In the genomic region with DNA sequence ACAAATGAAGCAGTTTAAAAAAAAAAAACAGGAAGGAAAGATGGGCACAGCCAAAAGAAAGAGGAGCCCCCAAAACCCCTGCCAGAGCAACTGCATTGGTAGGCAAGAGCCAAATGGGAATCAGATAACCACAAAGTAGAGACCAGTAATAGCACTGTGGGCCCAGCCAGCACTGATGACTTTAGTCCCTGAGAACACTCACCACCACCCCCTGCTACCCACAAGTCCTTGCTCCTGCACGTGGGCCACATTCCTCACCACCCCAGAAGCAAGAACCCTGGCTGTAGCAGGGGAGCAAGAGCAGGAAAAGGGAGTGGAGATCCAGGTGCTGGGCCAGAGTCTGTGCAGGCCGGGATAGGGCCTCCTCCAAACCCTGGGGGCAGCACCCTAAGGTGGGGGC, we compare ENCODE assay signal across 26 cellular contexts.
"Had no signal": no experiment of that assay in that cellular context is flagged by ENCODE, and none has a peak within 500 bp of the region (broad histone marks: within the 10 kb centered on the region; RNA-seq: fewer than 3 reads in every experiment).

No MANE protein-coding gene starts in this region.

- DNase-seq: hypothalamus; immature natural killer cell; kidney; left colon; left lung; lower lobe of right lung; mammary epithelial cell; mesenchymal stem cell; naive B cell; natural killer cell; nephron progenitor cell; ovary; right cardiac atrium; small intestine; spleen; stimulated activated CD4-positive, alpha-beta T cell treated with anti-CD3 and anti-CD28 coated beads, Interleukin-4, amount 100 ng/mL, for 24 hours; stimulated activated naive CD4-positive, alpha-beta T cell treated with Interleukin-2 at 50 U/mL for 16 hours; stimulated activated naive CD8-positive, alpha-beta T cell treated with anti-CD3 and anti-CD28 coated beads, Interleukin-15, amount 100 ng/mL, for 72 hours; substantia nigra; uterus had no signal

- H3K4me2 ChIP-seq: neural progenitor cell had no signal

- H3K9me3 ChIP-seq: left lung, lower lobe of right lung, ovary, spleen, tibial nerve, uterus had no signal

- ATAC-seq: left colon; left lung; natural killer cell; right cardiac atrium; sciatic nerve; stimulated activated memory B cell treated with anti-CD40 and anti-IgM and Interleukin-4, amounts not matched to agents 10 μg/mL and 1 μg/mL and 100 μg/mL, for 72 hours; stimulated activated naive CD8-positive, alpha-beta T cell treated with anti-CD3 and anti-CD28 coated beads, Interleukin-15, amount 100 ng/mL, for 72 hours had no signal

- H3K9ac ChIP-seq: neural progenitor cell had no signal

- H3K4me1 Mint-ChIP-seq: immature natural killer cell; natural killer cell; nephron progenitor cell; stimulated activated memory B cell treated with anti-CD40 and anti-IgM and Interleukin-4, amounts not matched to agents 10 μg/mL and 1 μg/mL and 100 μg/mL, for 72 hours; stimulated activated naive CD8-positive, alpha-beta T cell treated with anti-CD3 and anti-CD28 coated beads, Interleukin-15, amount 100 ng/mL, for 72 hours had no signal

- H3K36me3 ChIP-seq: left lung, lower lobe of right lung, neural progenitor cell, ovary, spleen, tibial nerve, uterus had no signal

- H3K9me3 Mint-ChIP-seq: immature natural killer cell; natural killer cell; nephron progenitor cell; neural progenitor cell; stimulated activated memory B cell treated with anti-CD40 and anti-IgM and Interleukin-4, amounts not matched to agents 10 μg/mL and 1 μg/mL and 100 μg/mL, for 72 hours; stimulated activated naive CD8-positive, alpha-beta T cell treated with anti-CD3 and anti-CD28 coated beads, Interleukin-15, amount 100 ng/mL, for 72 hours; type B pancreatic cell had no signal

- H3K36me3 Mint-ChIP-seq: immature natural killer cell; naive B cell; natural killer cell; neural progenitor cell; stimulated activated memory B cell treated with anti-CD40 and anti-IgM and Interleukin-4, amounts not matched to agents 10 μg/mL and 1 μg/mL and 100 μg/mL, for 72 hours; type B pancreatic cell had no signal

- H2AFZ ChIP-seq: neural progenitor cell had no signal

- H3K27me3 ChIP-seq: neural progenitor cell, ovary, tibial nerve, uterus had no signal

- H3K4me3 ChIP-seq: left lung, lower lobe of right lung, neural progenitor cell, ovary, spleen, tibial nerve, uterus had no signal

- H3K4me3 Mint-ChIP-seq: immature natural killer cell; naive B cell; natural killer cell; nephron progenitor cell; neural progenitor cell; stimulated activated memory B cell treated with anti-CD40 and anti-IgM and Interleukin-4, amounts not matched to agents 10 μg/mL and 1 μg/mL and 100 μg/mL, for 72 hours; stimulated activated naive CD8-positive, alpha-beta T cell treated with anti-CD3 and anti-CD28 coated beads, Interleukin-15, amount 100 ng/mL, for 72 hours; type B pancreatic cell had no signal

- H3K27ac ChIP-seq: left lung, lower lobe of right lung, neural progenitor cell, ovary, spleen, tibial nerve, uterus had no signal

- H3K27ac Mint-ChIP-seq: immature natural killer cell; naive B cell; natural killer cell; nephron progenitor cell; neural progenitor cell; progenitor cell of endocrine pancreas; stimulated activated memory B cell treated with anti-CD40 and anti-IgM and Interleukin-4, amounts not matched to agents 10 μg/mL and 1 μg/mL and 100 μg/mL, for 72 hours; stimulated activated naive CD8-positive, alpha-beta T cell treated with anti-CD3 and anti-CD28 coated beads, Interleukin-15, amount 100 ng/mL, for 72 hours; type B pancreatic cell had no signal

- H3K4me1 ChIP-seq: left lung, lower lobe of right lung, neural progenitor cell, spleen, tibial nerve, uterus had no signal
